Comparison of ENCODE assay signal across 19 cellular contexts in genomic region chr9:134481762-134482161, GRCh38.
"Had no signal": no experiment of that assay in that cellular context is flagged by ENCODE, and none has a peak within 500 bp of the region (broad histone marks: within the 10 kb centered on the region; RNA-seq: fewer than 3 reads in every experiment).

No MANE protein-coding gene starts in this region.

- H3K4me1 ChIP-seq: SJCRH30 had no signal

- H3K4me3 ChIP-seq: K562, SJCRH30 had no signal

- H3K27ac ChIP-seq: KMS-11, SJCRH30 had no signal

- H3K36me3 ChIP-seq: SJCRH30 had no signal

- H3K4me2 ChIP-seq: KMS-11 had no signal

- H3K9ac ChIP-seq: KMS-11 had no signal

- H3K9me3 ChIP-seq: SJCRH30 had no signal

- ATAC-seq: K562, SK-N-SH treated with all-trans-retinoic acid at 6 μM for 48 hours had no signal

- DNase-seq: Kasumi-1, NCI-H1092, NCI-H1105 treated with DMSO at 0.1 percent for 48 hours, NCI-H1417 treated with DMSO at 0.1 percent for 48 hours, NCI-H146, NCI-H1694 treated with DMSO at 0.1 percent for 48 hours, NCI-H1930, NCI-H2081, NCI-H2107, NCI-H2227 treated with DMSO at 0.1 percent for 48 hours, NCI-H524, NCI-H526 treated with DMSO at 0.1 percent for 48 hours, NCI-H774, RPMI8226, SHP77 treated with DMSO at 0.1 percent for 48 hours, SJCRH30 had no signal
